In the genomic region with DNA sequence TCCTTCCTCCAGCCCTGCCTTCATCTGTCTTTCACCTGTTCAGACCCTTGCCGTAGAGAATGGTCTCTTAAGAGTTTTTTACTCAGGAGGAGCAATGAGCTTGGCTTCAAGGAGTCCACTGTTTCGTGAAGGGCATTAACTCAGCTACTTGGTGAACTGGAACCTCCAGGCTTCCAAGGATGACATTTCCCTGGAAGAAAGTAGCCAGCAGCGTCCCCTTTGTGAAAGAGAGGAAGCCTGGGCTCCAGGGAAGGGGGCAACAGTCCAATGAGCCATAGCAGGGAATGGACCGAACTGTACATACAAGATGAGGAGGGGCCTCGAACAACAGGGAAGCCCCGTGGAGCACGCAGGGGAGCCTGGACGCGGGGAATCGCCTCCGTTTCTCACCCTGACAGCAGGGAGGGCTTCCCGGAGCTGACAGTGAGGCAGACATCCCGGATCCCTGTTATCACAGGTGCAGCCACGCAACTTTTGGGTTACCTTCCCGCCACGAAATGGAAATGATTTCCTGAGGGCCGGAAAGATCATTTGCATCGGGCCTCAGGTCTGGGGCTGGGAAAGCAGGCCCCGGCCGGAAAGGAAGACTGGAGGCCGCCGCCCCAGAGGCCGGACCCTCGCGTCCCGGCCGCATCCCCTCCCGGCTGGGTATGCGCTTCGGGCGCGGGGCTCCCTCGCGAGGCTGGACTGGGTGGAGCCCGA, we compare ENCODE assay signal across 1 cellular context.
TF ChIP-seq lines count a peak whose summit lies in the region.

No MANE protein-coding gene starts in this region.

TF ChIP-seq in GM12878, 131 proteins besides CTCF, POLR2A, EP300 and RAD21:
- TF ChIP-seq, protein P1, sequence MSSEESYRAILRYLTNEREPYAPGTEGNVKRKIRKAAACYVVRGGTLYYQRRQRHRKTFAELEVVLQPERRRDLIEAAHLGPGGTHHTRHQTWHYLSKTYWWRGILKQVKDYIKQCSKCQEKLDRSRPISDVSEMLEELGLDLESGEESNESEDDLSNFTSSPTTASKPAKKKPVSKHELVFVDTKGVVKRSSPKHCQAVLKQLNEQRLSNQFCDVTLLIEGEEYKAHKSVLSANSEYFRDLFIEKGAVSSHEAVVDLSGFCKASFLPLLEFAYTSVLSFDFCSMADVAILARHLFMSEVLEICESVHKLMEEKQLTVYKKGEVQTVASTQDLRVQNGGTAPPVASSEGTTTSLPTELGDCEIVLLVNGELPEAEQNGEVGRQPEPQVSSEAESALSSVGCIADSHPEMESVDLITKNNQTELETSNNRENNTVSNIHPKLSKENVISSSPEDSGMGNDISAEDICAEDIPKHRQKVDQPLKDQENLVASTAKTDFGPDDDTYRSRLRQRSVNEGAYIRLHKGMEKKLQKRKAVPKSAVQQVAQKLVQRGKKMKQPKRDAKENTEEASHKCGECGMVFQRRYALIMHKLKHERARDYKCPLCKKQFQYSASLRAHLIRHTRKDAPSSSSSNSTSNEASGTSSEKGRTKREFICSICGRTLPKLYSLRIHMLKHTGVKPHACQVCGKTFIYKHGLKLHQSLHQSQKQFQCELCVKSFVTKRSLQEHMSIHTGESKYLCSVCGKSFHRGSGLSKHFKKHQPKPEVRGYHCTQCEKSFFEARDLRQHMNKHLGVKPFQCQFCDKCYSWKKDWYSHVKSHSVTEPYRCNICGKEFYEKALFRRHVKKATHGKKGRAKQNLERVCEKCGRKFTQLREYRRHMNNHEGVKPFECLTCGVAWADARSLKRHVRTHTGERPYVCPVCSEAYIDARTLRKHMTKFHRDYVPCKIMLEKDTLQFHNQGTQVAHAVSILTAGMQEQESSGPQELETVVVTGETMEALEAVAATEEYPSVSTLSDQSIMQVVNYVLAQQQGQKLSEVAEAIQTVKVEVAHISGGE (CRISPR knock-in tag; IDR thresholded peaks at IDR 0.05): no peak
- TF ChIP-seq, protein P2, sequence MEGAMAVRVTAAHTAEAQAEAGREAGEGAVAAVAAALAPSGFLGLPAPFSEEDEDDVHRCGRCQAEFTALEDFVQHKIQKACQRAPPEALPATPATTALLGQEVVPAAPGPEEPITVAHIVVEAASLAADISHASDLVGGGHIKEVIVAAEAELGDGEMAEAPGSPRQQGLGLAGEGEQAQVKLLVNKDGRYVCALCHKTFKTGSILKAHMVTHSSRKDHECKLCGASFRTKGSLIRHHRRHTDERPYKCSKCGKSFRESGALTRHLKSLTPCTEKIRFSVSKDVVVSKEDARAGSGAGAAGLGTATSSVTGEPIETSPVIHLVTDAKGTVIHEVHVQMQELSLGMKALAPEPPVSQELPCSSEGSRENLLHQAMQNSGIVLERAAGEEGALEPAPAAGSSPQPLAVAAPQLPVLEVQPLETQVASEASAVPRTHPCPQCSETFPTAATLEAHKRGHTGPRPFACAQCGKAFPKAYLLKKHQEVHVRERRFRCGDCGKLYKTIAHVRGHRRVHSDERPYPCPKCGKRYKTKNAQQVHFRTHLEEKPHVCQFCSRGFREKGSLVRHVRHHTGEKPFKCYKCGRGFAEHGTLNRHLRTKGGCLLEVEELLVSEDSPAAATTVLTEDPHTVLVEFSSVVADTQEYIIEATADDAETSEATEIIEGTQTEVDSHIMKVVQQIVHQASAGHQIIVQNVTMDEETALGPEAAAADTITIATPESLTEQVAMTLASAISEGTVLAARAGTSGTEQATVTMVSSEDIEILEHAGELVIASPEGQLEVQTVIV (IDR thresholded peaks at IDR 0.05; ENCODE audit: borderline replicate concordance, partially characterized antibody): no peak
- TF ChIP-seq RFX5 (IDR thresholded peaks at IDR 0.05; ENCODE audit: low read depth, low read length) (no peak), TBL1XR1 (IDR thresholded peaks at IDR 0.05; ENCODE audit: low read depth, low read length) (no peak), POLR2AphosphoS2 (IDR thresholded peaks at IDR 0.05; ENCODE audit: low read depth, low read length) (no peak), HDGF (IDR thresholded peaks at IDR 0.05) (no peak), JUND (IDR thresholded peaks at IDR 0.05; ENCODE audit: low read depth, low read length) (no peak), ESRRA (IDR thresholded peaks at IDR 0.05; ENCODE audit: low read length) (no peak), EZH2 (IDR thresholded peaks at IDR 0.05; ENCODE audit: borderline replicate concordance, control insufficient read depth, low read depth, low read length) (no peak), FOS (IDR thresholded peaks at IDR 0.05; ENCODE audit: borderline replicate concordance, extremely low read depth, insufficient read length) (no peak), SMARCA5 (IDR thresholded peaks at IDR 0.05) (no peak), NR2C1 (IDR thresholded peaks at IDR 0.05) (no peak)
- TF ChIP-seq, protein P3, sequence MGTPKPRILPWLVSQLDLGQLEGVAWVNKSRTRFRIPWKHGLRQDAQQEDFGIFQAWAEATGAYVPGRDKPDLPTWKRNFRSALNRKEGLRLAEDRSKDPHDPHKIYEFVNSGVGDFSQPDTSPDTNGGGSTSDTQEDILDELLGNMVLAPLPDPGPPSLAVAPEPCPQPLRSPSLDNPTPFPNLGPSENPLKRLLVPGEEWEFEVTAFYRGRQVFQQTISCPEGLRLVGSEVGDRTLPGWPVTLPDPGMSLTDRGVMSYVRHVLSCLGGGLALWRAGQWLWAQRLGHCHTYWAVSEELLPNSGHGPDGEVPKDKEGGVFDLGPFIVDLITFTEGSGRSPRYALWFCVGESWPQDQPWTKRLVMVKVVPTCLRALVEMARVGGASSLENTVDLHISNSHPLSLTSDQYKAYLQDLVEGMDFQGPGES (IDR thresholded peaks at IDR 0.05): no peak
- TF ChIP-seq, protein P4, sequence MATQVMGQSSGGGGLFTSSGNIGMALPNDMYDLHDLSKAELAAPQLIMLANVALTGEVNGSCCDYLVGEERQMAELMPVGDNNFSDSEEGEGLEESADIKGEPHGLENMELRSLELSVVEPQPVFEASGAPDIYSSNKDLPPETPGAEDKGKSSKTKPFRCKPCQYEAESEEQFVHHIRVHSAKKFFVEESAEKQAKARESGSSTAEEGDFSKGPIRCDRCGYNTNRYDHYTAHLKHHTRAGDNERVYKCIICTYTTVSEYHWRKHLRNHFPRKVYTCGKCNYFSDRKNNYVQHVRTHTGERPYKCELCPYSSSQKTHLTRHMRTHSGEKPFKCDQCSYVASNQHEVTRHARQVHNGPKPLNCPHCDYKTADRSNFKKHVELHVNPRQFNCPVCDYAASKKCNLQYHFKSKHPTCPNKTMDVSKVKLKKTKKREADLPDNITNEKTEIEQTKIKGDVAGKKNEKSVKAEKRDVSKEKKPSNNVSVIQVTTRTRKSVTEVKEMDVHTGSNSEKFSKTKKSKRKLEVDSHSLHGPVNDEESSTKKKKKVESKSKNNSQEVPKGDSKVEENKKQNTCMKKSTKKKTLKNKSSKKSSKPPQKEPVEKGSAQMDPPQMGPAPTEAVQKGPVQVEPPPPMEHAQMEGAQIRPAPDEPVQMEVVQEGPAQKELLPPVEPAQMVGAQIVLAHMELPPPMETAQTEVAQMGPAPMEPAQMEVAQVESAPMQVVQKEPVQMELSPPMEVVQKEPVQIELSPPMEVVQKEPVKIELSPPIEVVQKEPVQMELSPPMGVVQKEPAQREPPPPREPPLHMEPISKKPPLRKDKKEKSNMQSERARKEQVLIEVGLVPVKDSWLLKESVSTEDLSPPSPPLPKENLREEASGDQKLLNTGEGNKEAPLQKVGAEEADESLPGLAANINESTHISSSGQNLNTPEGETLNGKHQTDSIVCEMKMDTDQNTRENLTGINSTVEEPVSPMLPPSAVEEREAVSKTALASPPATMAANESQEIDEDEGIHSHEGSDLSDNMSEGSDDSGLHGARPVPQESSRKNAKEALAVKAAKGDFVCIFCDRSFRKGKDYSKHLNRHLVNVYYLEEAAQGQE (IDR thresholded peaks at IDR 0.05; ENCODE audit: low read depth, low read length): no peak
- TF ChIP-seq, protein P5, sequence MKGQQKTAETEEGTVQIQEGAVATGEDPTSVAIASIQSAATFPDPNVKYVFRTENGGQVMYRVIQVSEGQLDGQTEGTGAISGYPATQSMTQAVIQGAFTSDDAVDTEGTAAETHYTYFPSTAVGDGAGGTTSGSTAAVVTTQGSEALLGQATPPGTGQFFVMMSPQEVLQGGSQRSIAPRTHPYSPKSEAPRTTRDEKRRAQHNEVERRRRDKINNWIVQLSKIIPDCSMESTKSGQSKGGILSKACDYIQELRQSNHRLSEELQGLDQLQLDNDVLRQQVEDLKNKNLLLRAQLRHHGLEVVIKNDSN (IDR thresholded peaks at IDR 0.05; ENCODE audit: borderline replicate concordance, extremely low read length, insufficient read depth, low read depth, low read length): no peak
- TF ChIP-seq, protein P6, sequence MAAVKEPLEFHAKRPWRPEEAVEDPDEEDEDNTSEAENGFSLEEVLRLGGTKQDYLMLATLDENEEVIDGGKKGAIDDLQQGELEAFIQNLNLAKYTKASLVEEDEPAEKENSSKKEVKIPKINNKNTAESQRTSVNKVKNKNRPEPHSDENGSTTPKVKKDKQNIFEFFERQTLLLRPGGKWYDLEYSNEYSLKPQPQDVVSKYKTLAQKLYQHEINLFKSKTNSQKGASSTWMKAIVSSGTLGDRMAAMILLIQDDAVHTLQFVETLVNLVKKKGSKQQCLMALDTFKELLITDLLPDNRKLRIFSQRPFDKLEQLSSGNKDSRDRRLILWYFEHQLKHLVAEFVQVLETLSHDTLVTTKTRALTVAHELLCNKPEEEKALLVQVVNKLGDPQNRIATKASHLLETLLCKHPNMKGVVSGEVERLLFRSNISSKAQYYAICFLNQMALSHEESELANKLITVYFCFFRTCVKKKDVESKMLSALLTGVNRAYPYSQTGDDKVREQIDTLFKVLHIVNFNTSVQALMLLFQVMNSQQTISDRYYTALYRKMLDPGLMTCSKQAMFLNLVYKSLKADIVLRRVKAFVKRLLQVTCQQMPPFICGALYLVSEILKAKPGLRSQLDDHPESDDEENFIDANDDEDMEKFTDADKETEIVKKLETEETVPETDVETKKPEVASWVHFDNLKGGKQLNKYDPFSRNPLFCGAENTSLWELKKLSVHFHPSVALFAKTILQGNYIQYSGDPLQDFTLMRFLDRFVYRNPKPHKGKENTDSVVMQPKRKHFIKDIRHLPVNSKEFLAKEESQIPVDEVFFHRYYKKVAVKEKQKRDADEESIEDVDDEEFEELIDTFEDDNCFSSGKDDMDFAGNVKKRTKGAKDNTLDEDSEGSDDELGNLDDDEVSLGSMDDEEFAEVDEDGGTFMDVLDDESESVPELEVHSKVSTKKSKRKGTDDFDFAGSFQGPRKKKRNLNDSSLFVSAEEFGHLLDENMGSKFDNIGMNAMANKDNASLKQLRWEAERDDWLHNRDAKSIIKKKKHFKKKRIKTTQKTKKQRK (IDR thresholded peaks at IDR 0.05; ENCODE audit: low read depth, low read length): no peak
- TF ChIP-seq, protein P7, sequence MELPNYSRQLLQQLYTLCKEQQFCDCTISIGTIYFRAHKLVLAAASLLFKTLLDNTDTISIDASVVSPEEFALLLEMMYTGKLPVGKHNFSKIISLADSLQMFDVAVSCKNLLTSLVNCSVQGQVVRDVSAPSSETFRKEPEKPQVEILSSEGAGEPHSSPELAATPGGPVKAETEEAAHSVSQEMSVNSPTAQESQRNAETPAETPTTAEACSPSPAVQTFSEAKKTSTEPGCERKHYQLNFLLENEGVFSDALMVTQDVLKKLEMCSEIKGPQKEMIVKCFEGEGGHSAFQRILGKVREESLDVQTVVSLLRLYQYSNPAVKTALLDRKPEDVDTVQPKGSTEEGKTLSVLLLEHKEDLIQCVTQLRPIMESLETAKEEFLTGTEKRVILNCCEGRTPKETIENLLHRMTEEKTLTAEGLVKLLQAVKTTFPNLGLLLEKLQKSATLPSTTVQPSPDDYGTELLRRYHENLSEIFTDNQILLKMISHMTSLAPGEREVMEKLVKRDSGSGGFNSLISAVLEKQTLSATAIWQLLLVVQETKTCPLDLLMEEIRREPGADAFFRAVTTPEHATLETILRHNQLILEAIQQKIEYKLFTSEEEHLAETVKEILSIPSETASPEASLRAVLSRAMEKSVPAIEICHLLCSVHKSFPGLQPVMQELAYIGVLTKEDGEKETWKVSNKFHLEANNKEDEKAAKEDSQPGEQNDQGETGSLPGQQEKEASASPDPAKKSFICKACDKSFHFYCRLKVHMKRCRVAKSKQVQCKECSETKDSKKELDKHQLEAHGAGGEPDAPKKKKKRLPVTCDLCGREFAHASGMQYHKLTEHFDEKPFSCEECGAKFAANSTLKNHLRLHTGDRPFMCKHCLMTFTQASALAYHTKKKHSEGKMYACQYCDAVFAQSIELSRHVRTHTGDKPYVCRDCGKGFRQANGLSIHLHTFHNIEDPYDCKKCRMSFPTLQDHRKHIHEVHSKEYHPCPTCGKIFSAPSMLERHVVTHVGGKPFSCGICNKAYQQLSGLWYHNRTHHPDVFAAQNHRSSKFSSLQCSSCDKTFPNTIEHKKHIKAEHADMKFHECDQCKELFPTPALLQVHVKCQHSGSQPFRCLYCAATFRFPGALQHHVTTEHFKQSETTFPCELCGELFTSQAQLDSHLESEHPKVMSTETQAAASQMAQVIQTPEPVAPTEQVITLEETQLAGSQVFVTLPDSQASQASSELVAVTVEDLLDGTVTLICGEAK (IDR thresholded peaks at IDR 0.05; ENCODE audit: borderline replicate concordance): no peak
